In genomic region chr16:70646260-70647241, GRCh38 we compare ENCODE assay signal across 11 cellular contexts. TPM values are rescaled to one million over a fixed set of nuclear protein-coding genes. Genes with fewer than 3 reads are reported as not detected.
DNase-seq lines count a peak whose midpoint lies in the region; ATAC-seq and TF ChIP-seq lines count a peak whose summit lies in the region.
"Had no signal": no experiment of that assay in that cellular context is flagged by ENCODE, and none has a peak within 500 bp of the region (broad histone marks: within the 10 kb centered on the region; RNA-seq: fewer than 3 reads in every experiment).

Gene IL34 (plus strand): TSS chr16:70646559. CDS start chr16:70646948, 389 bp downstream.

- ATAC-seq in stimulated activated effector memory CD8-positive, alpha-beta T cell treated with anti-CD3 and anti-CD28 coated beads, Interleukin-12 subunit alpha, Interleukin-12 subunit beta, amount 100 ng/mL, for 72 hours = no peak
- no peak for ATAC-seq in HG02973 (IDR thresholded peaks at IDR 0.05; ENCODE audit: unreplicated experiment)

- intact Hi-C loops in ascending aorta (cut with DNase I) (loop anchor here (2.0 kb wide), 1 partner anchor 70 kb away; no protein-coding TSS in a partner anchor), spleen (cut with DNase I; ENCODE audit: low total_unique reads) (no loop called here)

- H3K9me3 Mint-ChIP-seq in stimulated activated effector memory CD8-positive, alpha-beta T cell treated with anti-CD3 and anti-CD28 coated beads, Interleukin-12 subunit alpha, Interleukin-12 subunit beta, amount 100 ng/mL, for 72 hours = no peaks in the 10 kb centered on the region
- H3K9me3 Mint-ChIP-seq: natural killer cell treated with Interleukin-12 subunit alpha and Interleukin-12 subunit beta and Interleukin-15 and Interleukin-18, amount 100 ng/mL, for 72 hours had no signal

- H4K8ac ChIP-seq in mesendoderm (ENCODE audit: low read depth, low read length) = no peak within 1 kb of the TSS

- 57 to 71% (median 67%) methylated on average over 17 to 39 of the region's 39 CpGs for WGBS in spleen, 5 donors
- no CpG with 5 or more reads among the region's 39 CpGs for WGBS in mesendoderm (ENCODE audit: extremely low coverage, insufficient coverage, low lambda C conversion rate)

- H3K27me3 ChIP-seq in ascending aorta = no peaks in the 10 kb centered on the region
- no peaks in the 10 kb centered on the region for H3K27me3 ChIP-seq in spleen (replicated peaks in 1 of 7)
- no peaks in the 10 kb centered on the region for H3K27me3 ChIP-seq in mesendoderm (ENCODE audit: insufficient read depth, low read length, poor library complexity)

- H3K9me3 ChIP-seq in ascending aorta = no peaks in the 10 kb centered on the region
- H3K9me3 ChIP-seq in spleen = no peaks in the 10 kb centered on the region

- no peak within 1 kb of the TSS for H3K9ac ChIP-seq in mesendoderm (ENCODE audit: low read length)

- H3K4me2 ChIP-seq in mesendoderm (ENCODE audit: low read length) = no peak within 1 kb of the TSS

- DNase-seq in NCI-H1092 treated with DMSO at 0.1 percent for 48 hours (lab: John Stamatoyannopoulos, UW) (peak; percentile 25), ascending aorta (ENCODE audit: low spot score in 2 of 2) (peak in 1 of 2 donors; percentile 77), inferior parietal cortex (ENCODE audit: extremely low spot score) (peak; percentile 35), spleen (peak; percentile 79), mesendoderm (no peak), mucosa of gallbladder (ENCODE audit: low spot score) (no peak)
- no peak for DNase-seq in stimulated activated effector memory CD8-positive, alpha-beta T cell treated with anti-CD3 and anti-CD28 coated beads, Interleukin-12 subunit alpha, Interleukin-12 subunit beta, amount 100 ng/mL, for 72 hours (ENCODE audit: low spot score in 2 of 2)
- DNase-seq: activated CD4-positive, alpha-beta T cell treated with anti-CD3 and anti-CD28 coated beads, Interleukin-2, amount 50 U/mL, for 1 hour; GDM1 had no signal

- H2BK120ac ChIP-seq in mesendoderm (ENCODE audit: low read depth, low read length) = no peak within 1 kb of the TSS

- H3K36me3 ChIP-seq in ascending aorta (no peaks in the 10 kb centered on the region), spleen (peaks cover 0 to 11% (median 0%) of the 10 kb centered on the region in 6 donors), mesendoderm (ENCODE audit: control insufficient read depth, insufficient read depth, low read length) (no peaks in the 10 kb centered on the region)

- TF ChIP-seq CTCF in ascending aorta (IDR thresholded peaks at IDR 0.05) = no peak
- no peak for TF ChIP-seq CTCF in spleen (IDR thresholded peaks at IDR 0.05 in 8 of 11, conservative IDR thresholded peaks at IDR 0.05 in 3 of 11)

- no peaks in the 10 kb centered on the region for H3K79me2 ChIP-seq in mesendoderm (ENCODE audit: control insufficient read depth, insufficient read depth, low read length)

- peak within 1 kb of the TSS; percentile 11 to 48 for H3K4me3 ChIP-seq in ascending aorta
- H3K4me3 ChIP-seq in spleen = peak within 1 kb of the TSS in 7 of 8 donors; percentile 4 to 64 (median 23)
- H3K4me3 ChIP-seq in mesendoderm (ENCODE audit: low read length) = no peak within 1 kb of the TSS

- H3K36me3 Mint-ChIP-seq in stimulated activated effector memory CD8-positive, alpha-beta T cell treated with anti-CD3 and anti-CD28 coated beads, Interleukin-12 subunit alpha, Interleukin-12 subunit beta, amount 100 ng/mL, for 72 hours = no peaks in the 10 kb centered on the region
- H3K36me3 Mint-ChIP-seq: natural killer cell treated with Interleukin-12 subunit alpha and Interleukin-12 subunit beta and Interleukin-15 and Interleukin-18, amount 100 ng/mL, for 72 hours had no signal

- H3K27ac ChIP-seq in ascending aorta = peak within 1 kb of the TSS; percentile 77 to 78
- H3K27ac ChIP-seq in spleen = peak within 1 kb of the TSS; percentile 11 to 85 (median 76)
- H3K27ac ChIP-seq in mesendoderm (ENCODE audit: low read depth, low read length) = no peak within 1 kb of the TSS

- H2AK5ac ChIP-seq in mesendoderm (ENCODE audit: low read length) = no peak within 1 kb of the TSS

- H4K5ac ChIP-seq in mesendoderm (ENCODE audit: low read length) = no peak within 1 kb of the TSS

- no peak within 1 kb of the TSS for H2BK5ac ChIP-seq in mesendoderm (ENCODE audit: low read length)

- no peak within 1 kb of the TSS for H3K23ac ChIP-seq in mesendoderm (ENCODE audit: low read length)

- no peaks in the 10 kb centered on the region for H3K79me1 ChIP-seq in mesendoderm (ENCODE audit: low read length)

- H3K18ac ChIP-seq in mesendoderm (ENCODE audit: low read length) = no peak within 1 kb of the TSS

- no peaks in the 10 kb centered on the region for H3K4me1 Mint-ChIP-seq in stimulated activated effector memory CD8-positive, alpha-beta T cell treated with anti-CD3 and anti-CD28 coated beads, Interleukin-12 subunit alpha, Interleukin-12 subunit beta, amount 100 ng/mL, for 72 hours

- H3K27ac Mint-ChIP-seq in stimulated activated effector memory CD8-positive, alpha-beta T cell treated with anti-CD3 and anti-CD28 coated beads, Interleukin-12 subunit alpha, Interleukin-12 subunit beta, amount 100 ng/mL, for 72 hours = no peak within 1 kb of the TSS
- H3K27ac Mint-ChIP-seq: natural killer cell treated with Interleukin-12 subunit alpha and Interleukin-12 subunit beta and Interleukin-15 and Interleukin-18, amount 100 ng/mL, for 72 hours had no signal

- H3K4me1 ChIP-seq in ascending aorta = peaks cover 6 to 19% of the 10 kb centered on the region in 2 donors
- peaks cover 0 to 63% (median 26%) of the 10 kb centered on the region in 6 donors for H3K4me1 ChIP-seq in spleen
- H3K4me1 ChIP-seq in mesendoderm (ENCODE audit: control insufficient read depth, low read depth, low read length) = no peaks in the 10 kb centered on the region

- H3K4me3 Mint-ChIP-seq in stimulated activated effector memory CD8-positive, alpha-beta T cell treated with anti-CD3 and anti-CD28 coated beads, Interleukin-12 subunit alpha, Interleukin-12 subunit beta, amount 100 ng/mL, for 72 hours = no peak within 1 kb of the TSS
- H3K4me3 Mint-ChIP-seq: natural killer cell treated with Interleukin-12 subunit alpha and Interleukin-12 subunit beta and Interleukin-15 and Interleukin-18, amount 100 ng/mL, for 72 hours had no signal

- no peak within 1 kb of the TSS for H2BK15ac ChIP-seq in mesendoderm (replicated peaks; ENCODE audit: low read depth)

- no peak within 1 kb of the TSS for H3K56ac ChIP-seq in mesendoderm (ENCODE audit: low read length)

- TF ChIP-seq POLR2A in spleen (IDR thresholded peaks at IDR 0.05) = no peak

- H3K4ac ChIP-seq in mesendoderm (ENCODE audit: low read depth, low read length) = no peak within 1 kb of the TSS

RNA-seq across cellular contexts. Expression of gene IL34, which starts in this region (rescaled TPM):
- total RNA-seq in ascending aorta (116 TPM), spleen (100 to 1,000 TPM in 5 of 7 donors, 10 to 100 TPM in 2; 48.2 to 258 (median 197) TPM), mucosa of gallbladder (3.5 TPM)
- polyA plus RNA-seq in spleen = 10 to 100 TPM; 20.3 to 82.3 (median 21.3) TPM
- 4.1 TPM for polyA plus RNA-seq in mesendoderm (2013, experiment 1 of 2)
- polyA plus RNA-seq in mesendoderm (2013, experiment 2 of 2) = 4.1 TPM

Comparison
In these comparisons a context has a peak if more than half of its experiments do, and no peak if none do; other contexts are left out.
1. RNA of gene IL34 (total RNA-seq): 48.2 to 258 TPM in spleen and 116 TPM in ascending aorta (single experiment); 3.5 TPM in mucosa of gallbladder (single experiment); every median in the first group is over 10 times any median in the second.
2. DNase-seq: peak in NCI-H1092 treated with DMSO at 0.1 percent for 48 hours (single experiment), inferior parietal cortex (single experiment) and spleen (single experiment); none in stimulated activated effector memory CD8-positive, alpha-beta T cell treated with anti-CD3 and anti-CD28 coated beads, Interleukin-12 subunit alpha, Interleukin-12 subunit beta, amount 100 ng/mL, for 72 hours (0 of 2), mesendoderm (single experiment) and mucosa of gallbladder (single experiment).